1 cellular context compared by ENCODE assay signal in genomic region chr13:33775339-33776108, GRCh38.
TF ChIP-seq lines count a peak whose summit lies in the region.

No MANE protein-coding gene starts in this region.

TF ChIP-seq in SK-N-SH, 30 proteins besides CTCF, POLR2A, EP300 and RAD21 (continued from another document):
- TF ChIP-seq ZBTB33 (IDR thresholded peaks at IDR 0.05; ENCODE audit: borderline replicate concordance, low read depth) (no peak), NRF1 (IDR thresholded peaks at IDR 0.05; ENCODE audit: low read depth, low read length) (no peak), YY1 (IDR thresholded peaks at IDR 0.05; ENCODE audit: low read depth) (no peak), POLR2AphosphoS5 (IDR thresholded peaks at IDR 0.05; ENCODE audit: low read depth, low read length) (no peak), JUND (IDR thresholded peaks at IDR 0.05) (no peak)
TF ChIP-seq in SK-N-SH: peak in this region for 0.
